In the genomic region with DNA sequence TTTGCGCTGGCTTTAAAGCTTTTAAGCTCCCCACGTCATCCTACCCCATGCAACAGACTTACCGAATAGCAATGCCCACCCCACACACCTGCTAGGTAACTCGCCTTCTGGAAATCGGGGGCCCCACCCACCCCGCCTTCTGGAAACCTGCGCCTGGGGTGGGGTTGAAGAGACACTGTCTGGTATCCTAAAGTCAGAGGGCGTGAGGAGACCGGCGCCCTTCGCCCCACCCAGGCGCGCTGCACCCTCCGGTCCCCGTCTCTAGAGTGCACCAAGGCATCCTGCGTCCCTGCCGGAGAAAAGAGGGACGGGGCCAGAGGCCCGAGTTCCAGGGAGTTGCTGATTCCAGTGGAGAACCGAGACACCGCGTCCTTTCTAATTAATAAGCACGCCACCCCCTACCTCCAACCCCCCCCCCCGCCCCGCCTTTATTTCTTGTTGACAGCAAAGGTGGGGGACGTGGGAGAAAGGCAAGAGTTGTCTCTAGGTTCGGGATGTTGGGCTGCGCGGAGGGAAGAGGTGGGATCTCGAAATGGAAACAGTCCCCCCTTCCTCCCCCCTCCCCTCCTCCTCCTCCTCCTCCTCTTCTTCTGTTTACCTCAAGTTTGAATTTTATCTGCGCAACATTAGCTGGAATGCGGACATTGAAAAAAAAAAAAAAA, we compare ENCODE assay signal across 8 cellular contexts.
A peak's percentile ranks its signal among the peaks of the same experiment; 100 is the strongest.
DNase-seq lines count a peak whose midpoint lies in the region; ATAC-seq, FAIRE-seq and TF ChIP-seq lines count a peak whose summit lies in the region.

No MANE protein-coding gene starts in this region.

- peak; percentile 22 for ATAC-seq in CD4-positive, alpha-beta T cell (ENCODE audit: poor library complexity)
- peak; percentile 8 for ATAC-seq in activated B cell treated with CpG ODN at 0.5 μM for 24 hours (ENCODE audit: low read depth)
- ATAC-seq in left colon, result peak; percentile 44
- ATAC-seq in HG02588 (IDR thresholded peaks at IDR 0.05; ENCODE audit: unreplicated experiment), result no peak

- H3K4me3 ChIP-seq in bronchial epithelial cell (ENCODE audit: low read depth, low read length), result peak overlapping the region; percentile 86

- peaks cover 72% of the 10 kb centered on the region for H3K4me1 Mint-ChIP-seq in CD4-positive, alpha-beta T cell (ENCODE audit: low read depth)
- H3K4me1 Mint-ChIP-seq in activated B cell treated with CpG ODN at 0.5 μM for 24 hours, result peaks cover 75% of the 10 kb centered on the region

- POLR2A ChIA-PET in CD4-positive, alpha-beta T cell (lab: Charles Lee), result interaction anchor here (0.7 to 5.2 kb wide), 31 partner anchors 9 to 318 kb away, joined by 3 to 61 read pairs (median 3); a partner anchor contains a TSS
- POLR2A ChIA-PET in activated B cell treated with CpG ODN at 0.5 μM for 24 hours (lab: Charles Lee), result interaction anchor here (0.5 to 4.2 kb wide), 30 partner anchors 8 to 1975 kb away, joined by 3 to 32 read pairs (median 4); a partner anchor contains a TSS

- H3K36me3 Mint-ChIP-seq in CD4-positive, alpha-beta T cell (ENCODE audit: low read depth), result peaks cover 62% of the 10 kb centered on the region
- peaks cover 42% of the 10 kb centered on the region for H3K36me3 Mint-ChIP-seq in activated B cell treated with CpG ODN at 0.5 μM for 24 hours (ENCODE audit: low read depth)

- H3K36me3 ChIP-seq in bronchial epithelial cell (ENCODE audit: control insufficient read depth, insufficient read depth, low read length), result no peaks in the 10 kb centered on the region

- intact Hi-C loops in CD4-positive, alpha-beta T cell (cut with DNase I, micrococcal nuclease), result loop anchor here (2.0 to 10.0 kb wide), 5 partner anchors 35 to 315 kb away; a partner anchor contains a TSS
- intact Hi-C loops in activated B cell treated with CpG ODN at 0.5 μM for 24 hours (cut with micrococcal nuclease), result loop anchor here (1.0 to 5.0 kb wide), 9 partner anchors 38 to 317 kb away; no protein-coding TSS in a partner anchor
- intact Hi-C loops in left colon (cut with DNase I, micrococcal nuclease), result loop anchor here in 1 of 2 donors (10.0 kb wide), 2 partner anchors 218 to 318 kb away; a partner anchor contains a TSS

- peak; percentile 39 to 77 (median 54) for DNase-seq in CD4-positive, alpha-beta T cell
- peak; percentile 49 for DNase-seq in HuH-7.5 (ENCODE audit: low spot score)
- peak; percentile 54 for DNase-seq in activated B cell treated with CpG ODN at 0.5 μM for 24 hours
- no peak for DNase-seq in bronchial epithelial cell (ENCODE audit: low read depth)
- peak; percentile 56 to 69 for DNase-seq in left colon
- DNase-seq in stimulated activated CD4-positive, alpha-beta T cell treated with anti-CD3 and anti-CD28 coated beads, Interleukin-4, amount 100 ng/mL, for 24 hours, result peak; percentile 54
- DNase-seq in GM19240 (ENCODE audit: insufficient read length, low spot score), result no peak

- peak overlapping the region; percentile 100 for H3K27ac Mint-ChIP-seq in CD4-positive, alpha-beta T cell
- H3K27ac Mint-ChIP-seq in activated B cell treated with CpG ODN at 0.5 μM for 24 hours, result peak overlapping the region; percentile 99

- CTCF ChIA-PET in CD4-positive, alpha-beta T cell (lab: Charles Lee), result interaction anchor here (0.7 to 2.7 kb wide), 7 partner anchors 8 to 218 kb away, joined by 3 to 8 read pairs (median 5); no protein-coding TSS in a partner anchor
- CTCF ChIA-PET in activated B cell treated with CpG ODN at 0.5 μM for 24 hours (lab: Charles Lee), result interaction anchor here (0.8 to 1.4 kb wide), 8 partner anchors 17 to 318 kb away, joined by 3 to 5 read pairs (median 4); a partner anchor contains a TSS

- no peaks in the 10 kb centered on the region for H3K9me3 Mint-ChIP-seq in CD4-positive, alpha-beta T cell
- no peaks in the 10 kb centered on the region for H3K9me3 Mint-ChIP-seq in activated B cell treated with CpG ODN at 0.5 μM for 24 hours

- peaks cover 7% of the 10 kb centered on the region for H3K27me3 Mint-ChIP-seq in CD4-positive, alpha-beta T cell
- H3K27me3 Mint-ChIP-seq in activated B cell treated with CpG ODN at 0.5 μM for 24 hours, result no peaks in the 10 kb centered on the region

- FAIRE-seq in bronchial epithelial cell (lab: Jason Lieb, UNC), result no peak

- no peaks in the 10 kb centered on the region for H3K27me3 ChIP-seq in CD4-positive, alpha-beta T cell (ENCODE audit: control insufficient read depth, insufficient read depth, low read length)
- no peaks in the 10 kb centered on the region for H3K27me3 ChIP-seq in bronchial epithelial cell (ENCODE audit: control insufficient read depth, insufficient read depth, low read length)

- H3K9me3 ChIP-seq in CD4-positive, alpha-beta T cell (ENCODE audit: control insufficient read depth, low read length), result no peaks in the 10 kb centered on the region

- no peak for TF ChIP-seq CTCF in CD4-positive, alpha-beta T cell (IDR thresholded peaks at IDR 0.05)
- no peak for TF ChIP-seq CTCF in activated B cell treated with CpG ODN at 0.5 μM for 24 hours (IDR thresholded peaks at IDR 0.05)
- TF ChIP-seq CTCF in bronchial epithelial cell (IDR thresholded peaks at IDR 0.05; ENCODE audit: insufficient read depth, low read length, severe bottlenecking), result no peak

- H3K27ac ChIP-seq in CD4-positive, alpha-beta T cell (ENCODE audit: low read depth, low read length), result peak overlapping the region; percentile 98

- peak overlapping the region; percentile 89 for H3K4me3 Mint-ChIP-seq in CD4-positive, alpha-beta T cell
- H3K4me3 Mint-ChIP-seq in activated B cell treated with CpG ODN at 0.5 μM for 24 hours, result peak overlapping the region; percentile 99

Comparison
In these comparisons a context has a peak if more than half of its experiments do, and no peak if none do; other contexts are left out.
1. DNase-seq: peak in CD4-positive, alpha-beta T cell (10 of 10), HuH-7.5 (single experiment), activated B cell treated with CpG ODN at 0.5 μM for 24 hours (single experiment), left colon (2 of 2) and stimulated activated CD4-positive, alpha-beta T cell treated with anti-CD3 and anti-CD28 coated beads, Interleukin-4, amount 100 ng/mL, for 24 hours (single experiment); none in bronchial epithelial cell (single experiment) and GM19240 (single experiment).